In genomic region chr6:43724914-43725642, GRCh38 we compare ENCODE assay signal across 8 cellular contexts. TPM values are rescaled to one million over a fixed set of nuclear protein-coding genes. Genes with fewer than 3 reads are reported as not detected.
DNase-seq lines count a peak whose midpoint lies in the region; ATAC-seq and TF ChIP-seq lines count a peak whose summit lies in the region.

No MANE protein-coding gene starts in this region.

- no peaks in the 10 kb centered on the region for H3K36me3 Mint-ChIP-seq in activated CD8-positive, alpha-beta memory T cell treated with anti-CD3 and anti-CD28 coated beads, Interleukin-2, amount 10 ng/mL, durations not matched to agents 7 days and 5 days
- H3K36me3 Mint-ChIP-seq in endothelial cell (ENCODE audit: low read depth, unreplicated experiment) = no peaks in the 10 kb centered on the region

- peak in 2 of 4 donors; percentile 44 for TF ChIP-seq POLR2A in esophagus squamous epithelium (IDR thresholded peaks at IDR 0.05)

- peak in 1 of 6 experiments; percentile 34 for TF ChIP-seq CTCF in esophagus squamous epithelium (IDR thresholded peaks at IDR 0.05)
- no peak for TF ChIP-seq CTCF in endothelial cell (IDR thresholded peaks at IDR 0.05; ENCODE audit: unreplicated experiment)

- no peaks in the 10 kb centered on the region for H3K9me3 ChIP-seq in esophagus squamous epithelium

- peaks cover 13 to 30% (median 19%) of the 10 kb centered on the region in 3 donors for H3K4me1 ChIP-seq in esophagus squamous epithelium

- peak; percentile 92 to 97 for DNase-seq in NOMO-1 (lab: John Stamatoyannopoulos, UW; ENCODE audit: unreplicated experiment in 2 of 2)
- DNase-seq in activated CD8-positive, alpha-beta memory T cell treated with anti-CD3 and anti-CD28 coated beads, Interleukin-2, amount 10 ng/mL, durations not matched to agents 7 days and 5 days = peak; percentile 85
- peak; percentile 48 for DNase-seq in esophagus squamous epithelium (lab: John Stamatoyannopoulos, UW)
- DNase-seq in putamen (ENCODE audit: low spot score) = peak; percentile 19
- no peak for DNase-seq in kidney glomerular epithelial cell (lab: John Stamatoyannopoulos, UW)
- no peak for DNase-seq in endothelial cell (ENCODE audit: low spot score)

- H3K36me3 ChIP-seq in esophagus squamous epithelium = no peaks in the 10 kb centered on the region

- H3K27ac ChIP-seq in esophagus squamous epithelium = peak overlapping the region; percentile 2 to 54 (median 26)

- peak overlapping the region; percentile 75 for H3K27ac Mint-ChIP-seq in activated CD8-positive, alpha-beta memory T cell treated with anti-CD3 and anti-CD28 coated beads, Interleukin-2, amount 10 ng/mL, durations not matched to agents 7 days and 5 days
- H3K27ac Mint-ChIP-seq in endothelial cell (ENCODE audit: unreplicated experiment) = no peak overlapping the region

- H3K27me3 ChIP-seq in esophagus squamous epithelium = no peaks in the 10 kb centered on the region

- peaks cover 29% of the 10 kb centered on the region for H3K4me1 Mint-ChIP-seq in activated CD8-positive, alpha-beta memory T cell treated with anti-CD3 and anti-CD28 coated beads, Interleukin-2, amount 10 ng/mL, durations not matched to agents 7 days and 5 days
- H3K4me1 Mint-ChIP-seq in endothelial cell (ENCODE audit: unreplicated experiment) = no peaks in the 10 kb centered on the region

- no peak overlapping the region for H3K4me3 Mint-ChIP-seq in activated CD8-positive, alpha-beta memory T cell treated with anti-CD3 and anti-CD28 coated beads, Interleukin-2, amount 10 ng/mL, durations not matched to agents 7 days and 5 days
- H3K4me3 Mint-ChIP-seq in endothelial cell (ENCODE audit: unreplicated experiment) = no peak overlapping the region

- no peak overlapping the region for H3K4me3 ChIP-seq in esophagus squamous epithelium

- WGBS in esophagus squamous epithelium, 2 donors = 40 to 67% methylated on average over 1 of the region's 17 CpGs

- H3K9me3 Mint-ChIP-seq in activated CD8-positive, alpha-beta memory T cell treated with anti-CD3 and anti-CD28 coated beads, Interleukin-2, amount 10 ng/mL, durations not matched to agents 7 days and 5 days (ENCODE audit: low read depth) = no peaks in the 10 kb centered on the region
- no peaks in the 10 kb centered on the region for H3K9me3 Mint-ChIP-seq in endothelial cell (ENCODE audit: unreplicated experiment)

- ATAC-seq in GM18511 (IDR thresholded peaks at IDR 0.05; ENCODE audit: unreplicated experiment) = peak; percentile 84
- ATAC-seq in HG03045 (IDR thresholded peaks at IDR 0.05; ENCODE audit: unreplicated experiment) = peak; percentile 67
- peak; percentile 77 for ATAC-seq in activated CD8-positive, alpha-beta memory T cell treated with anti-CD3 and anti-CD28 coated beads, Interleukin-2, amount 10 ng/mL, durations not matched to agents 7 days and 5 days

- CTCF ChIA-PET in activated CD8-positive, alpha-beta memory T cell treated with anti-CD3 and anti-CD28 coated beads, Interleukin-2, amount 10 ng/mL, durations not matched to agents 7 days and 5 days (lab: Charles Lee) = interaction anchor here (0.6 to 5.8 kb wide), 22 partner anchors 11 to 375 kb away, joined by 3 to 67 read pairs (median 4); partner anchors contain the start of gene VEGFA

- peaks cover 22% of the 10 kb centered on the region for H3K27me3 Mint-ChIP-seq in activated CD8-positive, alpha-beta memory T cell treated with anti-CD3 and anti-CD28 coated beads, Interleukin-2, amount 10 ng/mL, durations not matched to agents 7 days and 5 days
- no peaks in the 10 kb centered on the region for H3K27me3 Mint-ChIP-seq in endothelial cell (ENCODE audit: unreplicated experiment)

- intact Hi-C loops in esophagus squamous epithelium (cut with DNase I) = no loop called here

RNA-seq across cellular contexts. Expression of gene MRPS18A, which starts 37.5 kb away (rescaled TPM):
- total RNA-seq in activated CD8-positive, alpha-beta memory T cell treated with anti-CD3 and anti-CD28 coated beads, Interleukin-2, amount 10 ng/mL, durations not matched to agents 7 days and 5 days = 10 to 100 TPM; 41.0 to 47.4 TPM
- total RNA-seq in esophagus squamous epithelium (10 to 100 TPM; 43.7 to 57.4 (median 51.4) TPM), endothelial cell (ENCODE audit: unreplicated experiment) (45.5 TPM)

RNA-seq across cellular contexts. Expression of gene VEGFA, which starts 44.9 kb away (rescaled TPM):
- 10 to 100 TPM; 27.8 to 29.0 TPM for total RNA-seq in activated CD8-positive, alpha-beta memory T cell treated with anti-CD3 and anti-CD28 coated beads, Interleukin-2, amount 10 ng/mL, durations not matched to agents 7 days and 5 days
- total RNA-seq in esophagus squamous epithelium (100 to 1,000 TPM in 2 of 4 donors, 10 to 100 TPM in 2; 28.0 to 107 (median 80.8) TPM), endothelial cell (ENCODE audit: unreplicated experiment) (3.5 TPM)

Comparison
In these comparisons a context has a peak if more than half of its experiments do, and no peak if none do; other contexts are left out.
1. DNase-seq: peak in NOMO-1 (2 of 2), activated CD8-positive, alpha-beta memory T cell treated with anti-CD3 and anti-CD28 coated beads, Interleukin-2, amount 10 ng/mL, durations not matched to agents 7 days and 5 days (single experiment), esophagus squamous epithelium (single experiment) and putamen (single experiment); none in kidney glomerular epithelial cell (single experiment) and endothelial cell (single experiment).
2. Peak in every context shown above with its lines, with median percentiles within 50 percentile points of each other: ATAC-seq.